15 cellular contexts compared by ENCODE assay signal in the genomic region with DNA sequence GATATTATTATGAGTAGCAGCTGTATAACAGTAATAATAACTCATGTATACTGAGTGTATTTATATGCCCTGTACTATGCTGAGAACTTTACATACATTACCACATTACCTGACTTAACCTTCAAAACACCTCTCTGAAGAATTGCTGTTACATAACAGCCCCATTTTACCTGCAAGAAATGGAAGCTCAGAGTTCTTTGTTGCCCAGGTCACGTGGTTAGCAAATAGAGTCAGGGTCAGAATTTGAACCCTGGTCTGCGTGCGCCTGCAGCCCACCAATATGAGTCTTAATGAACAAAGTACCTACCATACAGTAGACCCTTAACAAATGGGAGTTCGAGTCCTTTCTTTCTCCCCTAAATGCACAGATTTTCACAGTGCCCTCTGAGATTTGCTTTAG.
DNase-seq lines count a peak whose midpoint lies in the region; TF ChIP-seq lines count a peak whose summit lies in the region.
"Had no signal": no experiment of that assay in that cellular context is flagged by ENCODE, and none has a peak within 500 bp of the region (broad histone marks: within the 10 kb centered on the region; RNA-seq: fewer than 3 reads in every experiment).

No MANE protein-coding gene starts in this region.

- H3K79me1 ChIP-seq in mesenchymal stem cell (replicated peaks; ENCODE audit: low read length, poor library complexity, severe bottlenecking), result no peaks in the 10 kb centered on the region

- H3K14ac ChIP-seq in mesenchymal stem cell (ENCODE audit: low read length in 2 of 2), result no peak overlapping the region

- H3K27ac ChIP-seq in coronary artery (peak overlapping the region; percentile 68 to 88), mesenchymal stem cell (ENCODE audit: low read length, poor library complexity, severe bottlenecking) (no peak overlapping the region), subcutaneous abdominal adipose tissue (ENCODE audit: low read depth, low read length) (peak overlapping the region; percentile 65)

- no peaks in the 10 kb centered on the region for H3K27me3 ChIP-seq in Loucy (ENCODE audit: insufficient read depth, low read length, poor library complexity, severe bottlenecking)
- H3K27me3 ChIP-seq in mesenchymal stem cell (ENCODE audit: control insufficient read depth in 1 of 2, insufficient read depth in 1 of 2, low read length in 2 of 2), result no peaks in the 10 kb centered on the region
- H3K27me3 ChIP-seq in subcutaneous abdominal adipose tissue (ENCODE audit: control insufficient read depth in 5 of 5, insufficient read depth in 4 of 5, low read length in 5 of 5), result no peaks in the 10 kb centered on the region
- H3K27me3 ChIP-seq: BE2C had no signal

- WGBS in mesenchymal stem cell, result 91% methylated on average over 4 of the region's 4 CpGs

- no peak overlapping the region for H3K18ac ChIP-seq in mesenchymal stem cell (ENCODE audit: low read depth in 1 of 2, low read length in 2 of 2)

- H3K27me3 Mint-ChIP-seq in activated T-helper 2 cell treated with anti-CD3 and anti-CD28 coated beads, Interferon-gamma antibody, Interleukin-2, Interleukin-4, amounts not matched to agents 10 μg/mL and 5 μg/mL and 100 μg/mL, durations not matched to agents 14 hours and 24 hours and 36 hours (ENCODE audit: low read depth), result peaks cover 25% of the 10 kb centered on the region
- H3K27me3 Mint-ChIP-seq: progenitor cell of endocrine pancreas had no signal

- no peaks in the 10 kb centered on the region for H3K79me2 ChIP-seq in Loucy (ENCODE audit: insufficient read depth, low read length)

- H2BK12ac ChIP-seq in mesenchymal stem cell (ENCODE audit: low read length in 2 of 2), result no peak overlapping the region

- H3K36me3 ChIP-seq in Loucy (ENCODE audit: insufficient read depth, low read length) (no peaks in the 10 kb centered on the region), mesenchymal stem cell (ENCODE audit: control insufficient read depth in 1 of 2, insufficient read depth in 2 of 2, low read depth in 1 of 2, low read length in 2 of 2) (no peaks in the 10 kb centered on the region), subcutaneous abdominal adipose tissue (ENCODE audit: control insufficient read depth in 5 of 5, insufficient read depth in 5 of 5, low read length in 5 of 5) (no peaks in the 10 kb centered on the region)
- H3K36me3 ChIP-seq: BE2C had no signal

- no peak overlapping the region for H2BK5ac ChIP-seq in mesenchymal stem cell (ENCODE audit: low read depth, low read length, poor library complexity, severe bottlenecking)

- H3K4me2 ChIP-seq in Loucy (ENCODE audit: low read depth, low read length, poor library complexity, severe bottlenecking) (peak overlapping the region; percentile 66), mesenchymal stem cell (ENCODE audit: low read length, poor library complexity, severe bottlenecking) (no peak overlapping the region)

- H3K4me3 Mint-ChIP-seq in activated T-helper 2 cell treated with anti-CD3 and anti-CD28 coated beads, Interferon-gamma antibody, Interleukin-2, Interleukin-4, amounts not matched to agents 10 μg/mL and 5 μg/mL and 100 μg/mL, durations not matched to agents 14 hours and 24 hours and 36 hours (ENCODE audit: low read depth), result no peak overlapping the region
- H3K4me3 Mint-ChIP-seq: naive thymus-derived CD4-positive, alpha-beta T cell had no signal

- TF ChIP-seq CTCF in Loucy (conservative IDR thresholded peaks at IDR 0.05; ENCODE audit: low read length) (no peak), coronary artery (IDR thresholded peaks at IDR 0.05) (no peak)

- no peaks in the 10 kb centered on the region; the same call in 1 of the 2 replicates for H3F3A ChIP-seq in Loucy (ENCODE audit: low read depth)

- H3K4ac ChIP-seq in mesenchymal stem cell (ENCODE audit: low read depth in 1 of 2, low read length in 2 of 2), result no peak overlapping the region

- H3K4me1 Mint-ChIP-seq in activated T-helper 2 cell treated with anti-CD3 and anti-CD28 coated beads, Interferon-gamma antibody, Interleukin-2, Interleukin-4, amounts not matched to agents 10 μg/mL and 5 μg/mL and 100 μg/mL, durations not matched to agents 14 hours and 24 hours and 36 hours (ENCODE audit: low read depth), result peaks cover 1% of the 10 kb centered on the region
- H3K4me1 Mint-ChIP-seq: naive thymus-derived CD4-positive, alpha-beta T cell had no signal

- no peak overlapping the region for H2BK120ac ChIP-seq in mesenchymal stem cell (ENCODE audit: low read depth, low read length)

- H3K27ac Mint-ChIP-seq in activated T-helper 2 cell treated with anti-CD3 and anti-CD28 coated beads, Interferon-gamma antibody, Interleukin-2, Interleukin-4, amounts not matched to agents 10 μg/mL and 5 μg/mL and 100 μg/mL, durations not matched to agents 14 hours and 24 hours and 36 hours, result no peak overlapping the region
- H3K27ac Mint-ChIP-seq: naive thymus-derived CD4-positive, alpha-beta T cell; progenitor cell of endocrine pancreas had no signal

- H3K9me3 Mint-ChIP-seq in activated T-helper 2 cell treated with anti-CD3 and anti-CD28 coated beads, Interferon-gamma antibody, Interleukin-2, Interleukin-4, amounts not matched to agents 10 μg/mL and 5 μg/mL and 100 μg/mL, durations not matched to agents 14 hours and 24 hours and 36 hours, result no peaks in the 10 kb centered on the region

- no peaks in the 10 kb centered on the region for H3K36me3 Mint-ChIP-seq in activated T-helper 2 cell treated with anti-CD3 and anti-CD28 coated beads, Interferon-gamma antibody, Interleukin-2, Interleukin-4, amounts not matched to agents 10 μg/mL and 5 μg/mL and 100 μg/mL, durations not matched to agents 14 hours and 24 hours and 36 hours (ENCODE audit: low read depth)
- H3K36me3 Mint-ChIP-seq: naive thymus-derived CD4-positive, alpha-beta T cell had no signal

- intact Hi-C loops in activated T-helper 2 cell treated with anti-CD3 and anti-CD28 coated beads, Interferon-gamma antibody, Interleukin-2, Interleukin-4, amounts not matched to agents 10 μg/mL and 5 μg/mL and 100 μg/mL, durations not matched to agents 14 hours and 24 hours and 36 hours (cut with micrococcal nuclease), result no loop called here

- H2AK5ac ChIP-seq in mesenchymal stem cell (ENCODE audit: low read length, severe bottlenecking), result no peak overlapping the region

- DNase-seq in coronary artery (ENCODE audit: low spot score) (no peak), mesenchymal stem cell (no peak), dermis blood vessel endothelial cell (no peak), GM19240 (ENCODE audit: insufficient read length, low spot score) (no peak), NOMO-1 treated with dmso at 0.1 percent for 144 hours (lab: John Stamatoyannopoulos, UW; ENCODE audit: unreplicated experiment) (no peak)
- DNase-seq in activated T-helper 2 cell treated with anti-CD3 and anti-CD28 coated beads, Interferon-gamma antibody, Interleukin-2, Interleukin-4, amounts not matched to agents 10 μg/mL and 5 μg/mL and 100 μg/mL, durations not matched to agents 14 hours and 24 hours and 36 hours (ENCODE audit: low spot score), result no peak
- DNase-seq: activated effector memory CD4-positive, alpha-beta T cell treated with anti-CD3 and anti-CD28 coated beads, Interleukin-2, amount 50 U/mL, for 16 hours; naive thymus-derived CD4-positive, alpha-beta T cell; NCI-H1930; NCI-H526 treated with DMSO at 0.1 percent for 48 hours; stimulated activated CD4-positive, alpha-beta T cell treated with anti-CD3 and anti-CD28 coated beads, Interleukin-2, amount 100 ng/mL, for 24 hours had no signal

- H4K20me1 ChIP-seq in Loucy (ENCODE audit: insufficient read depth, low read length, poor library complexity, severe bottlenecking), result no peaks in the 10 kb centered on the region

- no peak overlapping the region for H2BK15ac ChIP-seq in mesenchymal stem cell (ENCODE audit: low read depth, poor library complexity, severe bottlenecking)

- H3K9me2 ChIP-seq in Loucy (replicated peaks; ENCODE audit: low read depth, low read length), result no peaks in the 10 kb centered on the region

- H3K4me3 ChIP-seq in Loucy (ENCODE audit: low read length, poor library complexity, severe bottlenecking) (peak overlapping the region; percentile 45), coronary artery (no peak overlapping the region), mesenchymal stem cell (ENCODE audit: insufficient read depth in 1 of 2, low read depth in 1 of 2, low read length in 2 of 2) (no peak overlapping the region), subcutaneous abdominal adipose tissue (ENCODE audit: low read depth in 1 of 5, low read length in 5 of 5) (no peak overlapping the region)

- peak overlapping the region; percentile 50 for H3K9ac ChIP-seq in Loucy (ENCODE audit: low read depth, low read length, poor library complexity, severe bottlenecking)
- peak overlapping the region; percentile 71 for H3K9ac ChIP-seq in mesenchymal stem cell (ENCODE audit: low read length)
- H3K9ac ChIP-seq in subcutaneous abdominal adipose tissue (ENCODE audit: low read length in 5 of 5), result no peak overlapping the region

- H3K4me1 ChIP-seq in Loucy (ENCODE audit: insufficient read depth, low read length, poor library complexity, severe bottlenecking) (peaks cover 49% of the 10 kb centered on the region), mesenchymal stem cell (ENCODE audit: control insufficient read depth, insufficient read depth, low read depth, low read length) (no peaks in the 10 kb centered on the region), subcutaneous abdominal adipose tissue (ENCODE audit: control insufficient read depth in 5 of 5, insufficient read depth in 5 of 5, low read length in 5 of 5) (peaks cover 11 to 51% (median 42%) of the 10 kb centered on the region in 5 donors)

- no peak overlapping the region for H3K23ac ChIP-seq in mesenchymal stem cell (ENCODE audit: low read length in 2 of 2)

- no peak overlapping the region for H4K8ac ChIP-seq in mesenchymal stem cell (ENCODE audit: low read length)

- H2AFZ ChIP-seq in Loucy (ENCODE audit: low read length) (peak overlapping the region; percentile 25), mesenchymal stem cell (ENCODE audit: low read depth, low read length) (no peak overlapping the region)

- H4K91ac ChIP-seq in mesenchymal stem cell (ENCODE audit: low read length), result no peak overlapping the region

- H3K9me3 ChIP-seq in Loucy (ENCODE audit: insufficient read depth, low read depth, low read length), result no peaks in the 10 kb centered on the region
- H3K9me3 ChIP-seq in mesenchymal stem cell (ENCODE audit: control insufficient read depth, low read length), result no peaks in the 10 kb centered on the region
- peaks cover 0 to 3% (median 0%) of the 10 kb centered on the region in 5 donors for H3K9me3 ChIP-seq in subcutaneous abdominal adipose tissue (ENCODE audit: control insufficient read depth in 5 of 5, low read length in 5 of 5)
- H3K9me3 ChIP-seq: BE2C had no signal

Comparison
In these comparisons a context has a peak if more than half of its experiments do, and no peak if none do; other contexts are left out.
1. H3K9ac ChIP-seq: peak in Loucy (single experiment) and mesenchymal stem cell (single experiment); none in subcutaneous abdominal adipose tissue (0 of 5).